In the genomic region with DNA sequence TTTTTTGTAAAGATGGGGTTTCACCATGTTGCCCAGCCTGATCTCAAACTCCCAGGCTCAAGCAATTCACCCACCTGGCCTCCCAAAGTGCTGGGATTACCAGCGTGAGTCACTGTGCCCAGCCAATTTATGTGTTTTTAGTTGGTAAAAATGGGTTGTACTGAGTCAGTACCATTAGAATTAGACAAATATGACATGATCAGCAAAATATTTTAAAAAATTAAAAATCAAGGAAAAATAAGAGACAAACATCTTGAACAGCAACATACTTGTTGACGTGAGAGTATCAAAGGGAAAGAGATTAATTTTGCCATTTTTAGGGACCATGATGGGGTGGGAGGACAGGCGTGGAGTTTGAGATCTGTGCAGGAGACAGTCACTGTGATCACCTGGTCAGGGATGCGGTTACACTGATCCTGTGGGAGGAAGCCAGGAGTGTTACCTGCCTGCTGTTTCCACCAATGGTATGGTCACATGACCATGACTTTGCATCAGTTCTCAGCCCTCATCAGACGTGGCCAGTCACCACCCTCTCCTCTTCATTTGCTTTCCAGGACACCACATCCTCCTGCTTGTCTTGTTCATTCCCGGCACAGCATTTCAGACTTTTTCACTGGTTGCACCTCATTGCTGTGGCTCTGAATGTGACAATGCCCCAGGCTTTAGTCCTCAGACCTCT, we compare ENCODE assay signal across 21 cellular contexts. TPM values are rescaled to one million over a fixed set of nuclear protein-coding genes. Genes with fewer than 3 reads are reported as not detected.
DNase-seq lines count a peak whose midpoint lies in the region; ATAC-seq, FAIRE-seq and TF ChIP-seq lines count a peak whose summit lies in the region.
"Had no signal": no experiment of that assay in that cellular context is flagged by ENCODE, and none has a peak within 500 bp of the region (broad histone marks: within the 10 kb centered on the region; RNA-seq: fewer than 3 reads in every experiment).

No MANE protein-coding gene starts in this region.

- H3K27me3 ChIP-seq in HepG2 (ENCODE audit: control insufficient read depth in 1 of 2, insufficient read depth in 2 of 2, low read length in 2 of 2) = peaks cover 2 to 7% of the 10 kb centered on the region in 2 experiments; a peak in 1 of 5 replicates
- H3K27me3 ChIP-seq in right lobe of liver = no peaks in the 10 kb centered on the region
- peaks cover 0 to 18% of the 10 kb centered on the region in 2 experiments; a peak in 3 of 5 replicates for H3K27me3 ChIP-seq in K562 (ENCODE audit: control insufficient read depth in 2 of 2, insufficient read depth in 2 of 2, low read length in 2 of 2)
- no peaks in the 10 kb centered on the region for H3K27me3 ChIP-seq in endodermal cell (ENCODE audit: control insufficient read depth, insufficient read depth, low read length, poor library complexity, severe bottlenecking)
- H3K27me3 ChIP-seq: BLaER1 had no signal

- H3K9me1 ChIP-seq in K562 (ENCODE audit: control insufficient read depth, insufficient read depth, low read length) = no peaks in the 10 kb centered on the region

- H4K20me1 ChIP-seq in HepG2 (ENCODE audit: insufficient read depth, low read length) (0 out of 2 replicates have a peak, but pooled peaks cover 4% of the 10 kb centered on the region), K562 (replicated peaks; ENCODE audit: control insufficient read depth, insufficient read depth, low read length) (no peaks in the 10 kb centered on the region)
- H4K20me1 ChIP-seq: BLaER1 had no signal

- TF ChIP-seq CTCF in HepG2 (CRISPR knock-in tag; IDR thresholded peaks at IDR 0.05) (no peak), right lobe of liver (IDR thresholded peaks at IDR 0.05) (no peak), K562 (IDR thresholded peaks at IDR 0.05 in 2 of 3, conservative IDR thresholded peaks at IDR 0.05 in 1 of 3; ENCODE audit: insufficient read depth in 2 of 3, low read depth in 1 of 3, low read length in 3 of 3) (no peak), endodermal cell (conservative IDR thresholded peaks at IDR 0.05) (no peak)

- H3K4me1 ChIP-seq in HepG2 (ENCODE audit: insufficient read depth, low read length) = no peaks in the 10 kb centered on the region
- no peaks in the 10 kb centered on the region for H3K4me1 ChIP-seq in right lobe of liver
- no peaks in the 10 kb centered on the region for H3K4me1 ChIP-seq in K562 (replicated peaks in 1 of 2; ENCODE audit: control insufficient read depth in 2 of 2, insufficient read depth in 2 of 2, low read length in 2 of 2)
- no peaks in the 10 kb centered on the region for H3K4me1 ChIP-seq in endodermal cell (ENCODE audit: control insufficient read depth, insufficient read depth, low read length)
- H3K4me1 ChIP-seq: Caco-2 had no signal

- POLR2A ChIA-PET in HepG2 (lab: Yijun Ruan, JAX) = no interaction called here
- POLR2A ChIA-PET in K562 (lab: Yijun Ruan, JAX) = no interaction called here

- TF ChIP-seq EP300 in HepG2 (IDR thresholded peaks at IDR 0.05; ENCODE audit: low read depth in 2 of 2, low read length in 2 of 2) = no peak
- TF ChIP-seq EP300 in HepG2 (CRISPR knock-in tag; IDR thresholded peaks at IDR 0.05; ENCODE audit: borderline replicate concordance) = no peak
- TF ChIP-seq EP300 in K562 (IDR thresholded peaks at IDR 0.05; ENCODE audit: low read length) = no peak

- H3K9me3 Mint-ChIP-seq in endodermal cell = peaks cover 4% of the 10 kb centered on the region
- H3K9me3 Mint-ChIP-seq: CD8-positive, alpha-beta T cell had no signal

- H3K79me2 ChIP-seq in HepG2 (ENCODE audit: insufficient read depth, low read length) (no peaks in the 10 kb centered on the region), K562 (ENCODE audit: control insufficient read depth, insufficient read depth, low read length) (no peaks in the 10 kb centered on the region)

- peaks cover 23% of the 10 kb centered on the region for H3K36me3 Mint-ChIP-seq in endodermal cell (ENCODE audit: low read depth)
- H3K36me3 Mint-ChIP-seq: CD8-positive, alpha-beta T cell had no signal

- H3K27me3 Mint-ChIP-seq in endodermal cell (ENCODE audit: insufficient read depth) = no peaks in the 10 kb centered on the region
- H3K27me3 Mint-ChIP-seq: CD4-positive, CD25-positive, alpha-beta regulatory T cell had no signal

- H3K4me3 ChIP-seq in HepG2 (replicated peaks in 1 of 3; ENCODE audit: insufficient read depth in 1 of 3, low read depth in 2 of 3, low read length in 3 of 3) = no peak overlapping the region
- no peak overlapping the region for H3K4me3 ChIP-seq in right lobe of liver
- no peak overlapping the region for H3K4me3 ChIP-seq in K562
- no peak overlapping the region for H3K4me3 ChIP-seq in endodermal cell (ENCODE audit: low read length)
- H3K4me3 ChIP-seq: BLaER1 had no signal

- no peak overlapping the region for H3K4me3 Mint-ChIP-seq in endodermal cell
- H3K4me3 Mint-ChIP-seq: B cell; CD4-positive, CD25-positive, alpha-beta regulatory T cell; CD8-positive, alpha-beta T cell had no signal

- H3K9ac ChIP-seq in HepG2 (ENCODE audit: insufficient read depth, low read depth, low read length) = no peak overlapping the region
- no peak overlapping the region for H3K9ac ChIP-seq in K562 (ENCODE audit: insufficient read depth in 1 of 2, low read depth in 2 of 2, low read length in 2 of 2)
- no peak overlapping the region for H3K9ac ChIP-seq in endodermal cell (ENCODE audit: extremely low read depth, low read length, poor library complexity, severe bottlenecking)
- H3K9ac ChIP-seq: BLaER1 had no signal

- CTCF ChIA-PET in HepG2 (lab: Yijun Ruan, JAX; ENCODE audit: low intra/inter-chr PET ratio, low total read pairs) (no interaction called here), K562 (lab: Yijun Ruan, JAX; ENCODE audit: low intra/inter-chr PET ratio) (interaction anchor here (0.6 kb wide), 1 partner anchor 32 kb away, joined by 4 read pairs; no protein-coding TSS in a partner anchor)

- H3K4me1 Mint-ChIP-seq in endodermal cell = peaks cover 32% of the 10 kb centered on the region
- H3K4me1 Mint-ChIP-seq: B cell; CD4-positive, CD25-positive, alpha-beta regulatory T cell had no signal

- intact Hi-C loops in HepG2 (cut with micrococcal nuclease; ENCODE audit: unreplicated experiment) (no loop called here), right lobe of liver (cut with DNase I) (no loop called here), K562 (cut with micrococcal nuclease) (no loop called here)

- DNase-seq in HepG2 (ENCODE audit: low spot score) (no peak), right lobe of liver (no peak), K562 (ENCODE audit: extremely low read depth in 1 of 4, low spot score in 3 of 4) (no peak), endodermal cell (peak; percentile 19)
- DNase-seq: 8988T; Caco-2; CD4-positive, CD25-positive, alpha-beta regulatory T cell; CD8-positive, alpha-beta T cell; DMS153; DND-41; GOT3; H7; HCEC 1CT had no signal

- WGBS in HepG2 (ENCODE audit: low lambda C conversion rate) = 42% methylated on average over 6 of the region's 6 CpGs
- 70% methylated on average over 5 of the region's 6 CpGs for WGBS in right lobe of liver (ENCODE audit: insufficient coverage, low coverage, low lambda C conversion rate, missing lambda C conversion rate)
- 0% methylated on average over 6 of the region's 6 CpGs for WGBS in K562 (ENCODE audit: insufficient coverage, low coverage, missing lambda C conversion rate)
- 93 to 94% methylated on average over 5 to 6 of the region's 6 CpGs for WGBS in endodermal cell (ENCODE audit: insufficient coverage in 1 of 2, insufficient read length in 1 of 2), 2 experiments

- in situ Hi-C loops in HepG2 (cut with HindIII; ENCODE audit: extremely low pct_ligation_motif_present, low pct_unique_long_range_greater_than_20kb) (no loop called here), K562 (cut with MboI) (no loop called here)

- FAIRE-seq in HepG2 (lab: Jason Lieb, UNC) (no peak), K562 (lab: Jason Lieb, UNC) (no peak)
- FAIRE-seq: G401.6, GM12892 had no signal

- BruUV-seq in HepG2 (replicated peaks; lab: Mats Ljungman, UMichigan) (no TSS peak), K562 (replicated peaks; lab: Mats Ljungman, UMichigan) (no TSS peak)

- TF ChIP-seq RAD21 in HepG2 (CRISPR knock-in tag; IDR thresholded peaks at IDR 0.05) (no peak), K562 (CRISPR knock-in tag; conservative IDR thresholded peaks at IDR 0.05 in 1 of 2, IDR thresholded peaks at IDR 0.05 in 1 of 2) (no peak)

- H3K4me2 ChIP-seq in HepG2 (ENCODE audit: low read depth, low read length) = no peak overlapping the region
- no peak overlapping the region for H3K4me2 ChIP-seq in K562 (ENCODE audit: insufficient read depth, low read length)
- H3K4me2 ChIP-seq: BLaER1 had no signal

- no peaks in the 10 kb centered on the region for H3K9me3 ChIP-seq in HepG2 (ENCODE audit: low read length)
- no peaks in the 10 kb centered on the region for H3K9me3 ChIP-seq in right lobe of liver
- no peaks in the 10 kb centered on the region for H3K9me3 ChIP-seq in K562 (replicated peaks; ENCODE audit: control insufficient read depth, insufficient read depth, low read depth, low read length)
- H3K9me3 ChIP-seq in endodermal cell (ENCODE audit: control insufficient read depth, low read length) = no peaks in the 10 kb centered on the region
- H3K9me3 ChIP-seq: BLaER1, Caco-2 had no signal

- H3K27ac ChIP-seq in HepG2 (ENCODE audit: extremely low read length, insufficient read depth, low read length) (no peak overlapping the region), right lobe of liver (no peak overlapping the region), K562 (ENCODE audit: extremely low read depth, low read depth, low read length) (no peak overlapping the region), endodermal cell (ENCODE audit: low read depth, low read length) (no peak overlapping the region)
- H3K27ac ChIP-seq: BLaER1, C4-2B had no signal

- ATAC-seq in HepG2 (no peak), right lobe of liver (no peak), K562 (no peak), GM18861 (IDR thresholded peaks at IDR 0.05; ENCODE audit: unreplicated experiment) (no peak), GM19035 (IDR thresholded peaks at IDR 0.05; ENCODE audit: unreplicated experiment) (no peak), HG02763 (IDR thresholded peaks at IDR 0.05; ENCODE audit: unreplicated experiment) (no peak)
- ATAC-seq: CD8-positive, alpha-beta T cell had no signal

- H3K27ac Mint-ChIP-seq in endodermal cell = no peak overlapping the region
- H3K27ac Mint-ChIP-seq: B cell; CD4-positive, CD25-positive, alpha-beta regulatory T cell; CD8-positive, alpha-beta T cell had no signal

- H2AFZ ChIP-seq in HepG2 (ENCODE audit: low read length) = no peak overlapping the region
- no peak overlapping the region for H2AFZ ChIP-seq in K562 (ENCODE audit: low read depth, low read length)

- no peaks in the 10 kb centered on the region for H3K36me3 ChIP-seq in HepG2 (replicated peaks in 1 of 2; ENCODE audit: control insufficient read depth in 1 of 2, insufficient read depth in 2 of 2, low read length in 2 of 2)
- no peaks in the 10 kb centered on the region for H3K36me3 ChIP-seq in right lobe of liver
- H3K36me3 ChIP-seq in K562 (ENCODE audit: control insufficient read depth, insufficient read depth, low read length) = no peaks in the 10 kb centered on the region
- no peaks in the 10 kb centered on the region for H3K36me3 ChIP-seq in endodermal cell (ENCODE audit: control insufficient read depth, insufficient read depth, low read length)
- H3K36me3 ChIP-seq: BLaER1 had no signal

- TF ChIP-seq POLR2A in HepG2 (IDR thresholded peaks at IDR 0.05; ENCODE audit: insufficient read depth in 1 of 2, low read depth in 2 of 2, low read length in 2 of 2) (no peak), right lobe of liver (IDR thresholded peaks at IDR 0.05) (no peak), K562 (conservative IDR thresholded peaks at IDR 0.05) (no peak)

RNA-seq across cellular contexts. Expression of a gene that starts 29.2 kb away (rescaled TPM):
- total RNA-seq in HepG2 (2016; rRNA removed; fragmentation: Illumina TruSeq; extraction: Trizol) (not detected in 2 replicates), right lobe of liver (not detected), K562 (2014; rRNA removed) (not detected in 2 replicates), K562 (2014; rRNA removed; fragmentation: Illumina TruSeq; extraction: Trizol) (not detected in 2 replicates), K562 (2015; rRNA removed; fragmentation: Illumina TruSeq; extraction: Trizol) (not detected in 2 replicates), K562 (2021) (not detected in 2 replicates), endodermal cell (1 to 10 TPM; 1.1 to 2.2 TPM)
- total RNA-seq in HepG2 (2016; cell fraction: cytosol; rRNA removed; fragmentation: Illumina TruSeq; extraction: Trizol; ENCODE audit: low read depth) = not detected in 2 replicates
- total RNA-seq in HepG2 (2016; cell fraction: insoluble cytoplasmic fraction; rRNA removed; fragmentation: Illumina TruSeq; extraction: Trizol) = not detected in 2 replicates
- total RNA-seq in HepG2 (2016; cell fraction: membrane; rRNA removed; fragmentation: Illumina TruSeq; extraction: Trizol) = not detected in 2 replicates
- total RNA-seq in HepG2 (2016; cell fraction: nucleus; rRNA removed; fragmentation: Illumina TruSeq; extraction: Trizol) = not detected in 2 replicates
- polyA plus RNA-seq in HepG2 (2011; rRNA removed) (not detected in 2 replicates), K562 (2011; rRNA removed) (not detected in 2 replicates), K562 (2014; fragmentation: Illumina TruSeq; extraction: Trizol) (not detected in 2 replicates), K562 (2014; fragmentation: Nextera tagmentation; extraction: Ambion mirVana) (under 1 TPM in 1 of 2 experiments, not detected in 1; 0.07 TPM), K562 (2014; rRNA removed) (not detected in 2 replicates)
- not detected in 2 replicates for polyA plus RNA-seq in HepG2 (2011; cell fraction: cytosol; rRNA removed)
- not detected in 2 replicates for polyA plus RNA-seq in HepG2 (2011; cell fraction: nucleus; rRNA removed)
- polyA plus RNA-seq in HepG2 (2012) = 0.21 TPM in 1 of 2 replicates, not detected in the other
- not detected in 2 replicates for polyA plus RNA-seq in HepG2 (2016; cell fraction: cytosol; fragmentation: Illumina TruSeq; extraction: Trizol; ENCODE audit: low read depth)
- not detected in 2 replicates for polyA plus RNA-seq in HepG2 (2016; cell fraction: insoluble cytoplasmic fraction; fragmentation: Illumina TruSeq; extraction: Trizol; ENCODE audit: low read depth)
- not detected in 2 replicates for polyA plus RNA-seq in HepG2 (2016; cell fraction: membrane; fragmentation: Illumina TruSeq; extraction: Trizol; ENCODE audit: low read depth)
- polyA plus RNA-seq in HepG2 (2016; cell fraction: nucleus; fragmentation: Illumina TruSeq; extraction: Trizol; ENCODE audit: insufficient read depth, low read depth) = not detected in 2 replicates
- not detected in 2 replicates for polyA minus RNA-seq in HepG2 (2011; rRNA and poly(A)+ RNA removed; ENCODE audit: low replicate concordance)
- polyA minus RNA-seq in HepG2 (2011; cell fraction: cytosol; rRNA and poly(A)+ RNA removed) = not detected in 2 replicates
- polyA minus RNA-seq in HepG2 (2011; cell fraction: nucleus; rRNA and poly(A)+ RNA removed) = not detected in 2 replicates
- not detected in 2 replicates for total RNA-seq in K562 (2011; cell fraction: chromatin; rRNA removed; ENCODE audit: low replicate concordance)
- not detected in 2 replicates for total RNA-seq in K562 (2011; cell fraction: nucleolus; rRNA removed)
- not detected in 2 replicates for total RNA-seq in K562 (2011; cell fraction: nucleoplasm; rRNA removed)
- polyA plus RNA-seq in K562 (2011; cell fraction: cytosol; rRNA removed) = not detected in 2 replicates
- not detected in 2 replicates for polyA plus RNA-seq in K562 (2011; cell fraction: nucleus; rRNA removed)
- polyA plus RNA-seq in K562 (2012) = 0.17 and 0.22 TPM in 2 replicates
- polyA minus RNA-seq in K562 (2011; rRNA and poly(A)+ RNA removed) = not detected in 2 replicates
- polyA minus RNA-seq in K562 (2011; cell fraction: cytosol; rRNA and poly(A)+ RNA removed) = not detected in 2 replicates
- not detected in 2 replicates for polyA minus RNA-seq in K562 (2011; cell fraction: nucleus; rRNA and poly(A)+ RNA removed)
- polyA plus RNA-seq in endodermal cell (2013, experiment 1 of 2) = 0.53 TPM
- 1.7 TPM for polyA plus RNA-seq in endodermal cell (2013, experiment 2 of 2)
- total RNA-seq: Caco-2; CD4-positive, CD25-positive, alpha-beta regulatory T cell; CD8-positive, alpha-beta T cell had no signal
- polyA plus RNA-seq: CD4-positive, CD25-positive, alpha-beta regulatory T cell had no signal
